16 cellular contexts compared by ENCODE assay signal in genomic region chr12:46942579-46942978, GRCh38.
DNase-seq lines count a peak whose midpoint lies in the region; FAIRE-seq and TF ChIP-seq lines count a peak whose summit lies in the region.
"Had no signal": no experiment of that assay in that cellular context is flagged by ENCODE, and none has a peak within 500 bp of the region (broad histone marks: within the 10 kb centered on the region; RNA-seq: fewer than 3 reads in every experiment).

No MANE protein-coding gene starts in this region.

- H2BK15ac ChIP-seq in mesenchymal stem cell (ENCODE audit: low read depth, poor library complexity, severe bottlenecking) = no peak overlapping the region

- no peak overlapping the region for H2AFZ ChIP-seq in astrocyte (ENCODE audit: low read depth, low read length)
- no peak overlapping the region for H2AFZ ChIP-seq in mesenchymal stem cell (ENCODE audit: low read depth, low read length)

- FAIRE-seq in HTR-8/SVneo (lab: Jason Lieb, UNC) (peak; percentile 90), astrocyte (lab: Jason Lieb, UNC) (peak; percentile 81)
- FAIRE-seq: G401.6 had no signal

- WGBS in mesenchymal stem cell = 53% methylated on average over 2 of the region's 2 CpGs

- H3K4me1 Mint-ChIP-seq in astrocyte (ENCODE audit: low read depth, unreplicated experiment) = peaks cover 19% of the 10 kb centered on the region
- H3K4me1 Mint-ChIP-seq: activated CD4-positive, alpha-beta memory T cell treated with anti-CD3 and anti-CD28 coated beads, Interleukin-2, amount 10 ng/mL, durations not matched to agents 7 days and 5 days; IgD-negative memory B cell had no signal

- no peaks in the 10 kb centered on the region for H3K9me3 Mint-ChIP-seq in astrocyte (ENCODE audit: unreplicated experiment)
- H3K9me3 Mint-ChIP-seq: activated CD4-positive, alpha-beta memory T cell treated with anti-CD3 and anti-CD28 coated beads, Interleukin-2, amount 10 ng/mL, durations not matched to agents 7 days and 5 days; IgD-negative memory B cell had no signal

- no peak overlapping the region for H3K4ac ChIP-seq in mesenchymal stem cell (ENCODE audit: low read depth in 1 of 2, low read length in 2 of 2)

- H3K9ac ChIP-seq in astrocyte (ENCODE audit: low read length) = peak overlapping the region; percentile 11
- no peak overlapping the region for H3K9ac ChIP-seq in mesenchymal stem cell (ENCODE audit: low read length)

- H3K14ac ChIP-seq in mesenchymal stem cell (ENCODE audit: low read length in 2 of 2) = peak overlapping the region in 1 of 2 experiments; percentile 41

- H3K27me3 Mint-ChIP-seq in astrocyte (ENCODE audit: low read depth, unreplicated experiment) = no peaks in the 10 kb centered on the region
- H3K27me3 Mint-ChIP-seq: IgD-negative memory B cell had no signal

- no peak overlapping the region for H3K18ac ChIP-seq in mesenchymal stem cell (ENCODE audit: low read depth in 1 of 2, low read length in 2 of 2)

- no peak overlapping the region for H3K4me3 ChIP-seq in astrocyte (ENCODE audit: insufficient read depth, low read depth, low read length)
- no peak overlapping the region for H3K4me3 ChIP-seq in mesenchymal stem cell (ENCODE audit: insufficient read depth in 1 of 2, low read depth in 1 of 2, low read length in 2 of 2)
- H3K4me3 ChIP-seq: body of pancreas, upper lobe of right lung had no signal

- no peak overlapping the region for H2AK5ac ChIP-seq in mesenchymal stem cell (ENCODE audit: low read length, severe bottlenecking)

- H3K79me1 ChIP-seq in mesenchymal stem cell (replicated peaks; ENCODE audit: low read length, poor library complexity, severe bottlenecking) = no peaks in the 10 kb centered on the region

- H2BK12ac ChIP-seq in mesenchymal stem cell (ENCODE audit: low read length in 2 of 2) = no peak overlapping the region

- H3K23ac ChIP-seq in mesenchymal stem cell (ENCODE audit: low read length in 2 of 2) = no peak overlapping the region

- no peak overlapping the region for H4K8ac ChIP-seq in mesenchymal stem cell (ENCODE audit: low read length)

- no peak overlapping the region for H3K27ac ChIP-seq in astrocyte (ENCODE audit: low read depth, low read length)
- peak overlapping the region; percentile 44 for H3K27ac ChIP-seq in mesenchymal stem cell (ENCODE audit: low read length, poor library complexity, severe bottlenecking)
- H3K27ac ChIP-seq: body of pancreas, C4-2B, upper lobe of right lung had no signal

- no peaks in the 10 kb centered on the region for H4K20me1 ChIP-seq in astrocyte (ENCODE audit: insufficient read depth, low read length)

- H3K27me3 ChIP-seq in astrocyte (ENCODE audit: insufficient read depth, low read length) (no peaks in the 10 kb centered on the region), mesenchymal stem cell (ENCODE audit: control insufficient read depth in 1 of 2, insufficient read depth in 1 of 2, low read length in 2 of 2) (no peaks in the 10 kb centered on the region)
- H3K27me3 ChIP-seq: body of pancreas had no signal

- H2BK5ac ChIP-seq in mesenchymal stem cell (ENCODE audit: low read depth, low read length, poor library complexity, severe bottlenecking) = no peak overlapping the region

- H3K36me3 ChIP-seq in astrocyte (ENCODE audit: insufficient read depth, low read length) (no peaks in the 10 kb centered on the region), mesenchymal stem cell (ENCODE audit: control insufficient read depth in 1 of 2, insufficient read depth in 2 of 2, low read depth in 1 of 2, low read length in 2 of 2) (no peaks in the 10 kb centered on the region)
- H3K36me3 ChIP-seq: upper lobe of right lung had no signal

- H3K79me2 ChIP-seq in astrocyte (ENCODE audit: insufficient read depth, low read length) = no peaks in the 10 kb centered on the region

- H3K9me3 ChIP-seq in astrocyte (ENCODE audit: insufficient read depth, low read depth, low read length) = no peaks in the 10 kb centered on the region
- no peaks in the 10 kb centered on the region for H3K9me3 ChIP-seq in mesenchymal stem cell (ENCODE audit: control insufficient read depth, low read length)
- H3K9me3 ChIP-seq: body of pancreas, upper lobe of right lung had no signal

- H3K4me3 Mint-ChIP-seq in astrocyte (ENCODE audit: unreplicated experiment) = no peak overlapping the region
- H3K4me3 Mint-ChIP-seq: activated CD4-positive, alpha-beta memory T cell treated with anti-CD3 and anti-CD28 coated beads, Interleukin-2, amount 10 ng/mL, durations not matched to agents 7 days and 5 days; IgD-negative memory B cell had no signal

- peaks cover 11% of the 10 kb centered on the region for H3K4me1 ChIP-seq in astrocyte (ENCODE audit: insufficient read depth, low read length)
- H3K4me1 ChIP-seq in mesenchymal stem cell (ENCODE audit: control insufficient read depth, insufficient read depth, low read depth, low read length) = peaks cover 3% of the 10 kb centered on the region
- H3K4me1 ChIP-seq: body of pancreas, upper lobe of right lung had no signal

- H2BK120ac ChIP-seq in mesenchymal stem cell (ENCODE audit: low read depth, low read length) = no peak overlapping the region

- DNase-seq in AG20443 (ENCODE audit: low spot score) = peak; percentile 22
- DNase-seq in HTR-8/SVneo (ENCODE audit: insufficient read length, low spot score) = peak; percentile 45
- peak; percentile 74 for DNase-seq in astrocyte (ENCODE audit: low read depth)
- DNase-seq in mesenchymal stem cell = no peak
- no peak for DNase-seq in NCI-H2227 treated with DMSO at 0.1 percent for 48 hours (lab: John Stamatoyannopoulos, UW)
- no peak for DNase-seq in stimulated activated naive CD4-positive, alpha-beta T cell treated with Interleukin-2 at 50 U/mL for 16 hours (lab: John Stamatoyannopoulos, UW)
- no peak for DNase-seq in GOT3 (lab: John Stamatoyannopoulos, UW)
- no peak for DNase-seq in hippocampal formation (lab: John Stamatoyannopoulos, UW)
- DNase-seq: activated CD4-positive, alpha-beta memory T cell treated with anti-CD3 and anti-CD28 coated beads, Interleukin-2, amount 10 ng/mL, durations not matched to agents 7 days and 5 days; activated gamma-delta T cell; body of pancreas; islet precursor cell; upper lobe of right lung had no signal

- H3K27ac Mint-ChIP-seq in astrocyte (ENCODE audit: unreplicated experiment) = no peak overlapping the region
- H3K27ac Mint-ChIP-seq: activated CD4-positive, alpha-beta memory T cell treated with anti-CD3 and anti-CD28 coated beads, Interleukin-2, amount 10 ng/mL, durations not matched to agents 7 days and 5 days; IgD-negative memory B cell had no signal

- H3K4me2 ChIP-seq in astrocyte (ENCODE audit: low read length) (peak overlapping the region; percentile 65), mesenchymal stem cell (ENCODE audit: low read length, poor library complexity, severe bottlenecking) (no peak overlapping the region)

- no peak overlapping the region for H4K91ac ChIP-seq in mesenchymal stem cell (ENCODE audit: low read length)

- no peaks in the 10 kb centered on the region for H3K36me3 Mint-ChIP-seq in astrocyte (ENCODE audit: low read depth, unreplicated experiment)
- H3K36me3 Mint-ChIP-seq: IgD-negative memory B cell had no signal

- no peak for TF ChIP-seq CTCF in astrocyte (IDR thresholded peaks at IDR 0.05; ENCODE audit: insufficient read depth, low read depth, low read length)

Comparison
In these comparisons a context has a peak if more than half of its experiments do, and no peak if none do; other contexts are left out.
1. DNase-seq: peak in AG20443 (single experiment), HTR-8/SVneo (single experiment) and astrocyte (single experiment); none in mesenchymal stem cell (single experiment), NCI-H2227 treated with DMSO at 0.1 percent for 48 hours (single experiment), stimulated activated naive CD4-positive, alpha-beta T cell treated with Interleukin-2 at 50 U/mL for 16 hours (single experiment), GOT3 (single experiment) and hippocampal formation (0 of 2).